ENCODE assay signal across 8 cellular contexts in genomic region chrX:101931494-101932248, GRCh38. TPM values are rescaled to one million over a fixed set of nuclear protein-coding genes. Genes with fewer than 3 reads are reported as not detected.
DNase-seq lines count a peak whose midpoint lies in the region; ATAC-seq and TF ChIP-seq lines count a peak whose summit lies in the region.

ZMAT1 (minus strand) TSS chrX:101932027; CDS start chrX:101932008, 19 bp downstream.

- H3K4me3 ChIP-seq in left lung: peak within 1 kb of the TSS; percentile 40 to 54

- ATAC-seq in GM19025 (IDR thresholded peaks at IDR 0.05; ENCODE audit: low read depth, unreplicated experiment) (peak; percentile 81), HG03342 (IDR thresholded peaks at IDR 0.05; ENCODE audit: unreplicated experiment) (peak; percentile 86), left lung (peak; percentile 96)

- peaks cover 0 to 6% of the 10 kb centered on the region in 2 donors for H3K27me3 ChIP-seq in left lung

- no peaks in the 10 kb centered on the region for H3K4me1 ChIP-seq in left lung

- no peaks in the 10 kb centered on the region for H3K36me3 ChIP-seq in left lung

- no peaks in the 10 kb centered on the region for H3K9me3 ChIP-seq in left lung

- H3K27ac ChIP-seq in left lung: peak within 1 kb of the TSS; percentile 82 to 97

- DNase-seq in AG20443 (ENCODE audit: low spot score) (peak; percentile 76), NCI-H446 treated with DMSO at 0.1 percent for 48 hours (lab: John Stamatoyannopoulos, UW) (peak; percentile 51), dedifferentiated amniotic fluid mesenchymal stem cell (ENCODE audit: extremely low spot score) (peak; percentile 82), left lung (peak; percentile 93)
- DNase-seq in activated CD4-positive, alpha-beta T cell treated with anti-CD3 and anti-CD28 coated beads for 4 hours: peak; percentile 91 to 94
- DNase-seq in stimulated activated CD4-positive, alpha-beta T cell treated with anti-CD3 and anti-CD28 coated beads, Interleukin-2, amount 100 ng/mL, for 4 hours (ENCODE audit: low read depth): peak; percentile 91

- TF ChIP-seq CTCF in left lung (IDR thresholded peaks at IDR 0.05): no peak

- intact Hi-C loops in left lung (cut with DNase I): no loop called here

RNA-seq across cellular contexts. Expression of gene ZMAT1, which starts in this region (rescaled TPM):
- total RNA-seq in left lung: 1 to 10 TPM; 3.3 to 3.4 TPM

Comparison
In these comparisons a context has a peak if more than half of its experiments do, and no peak if none do; other contexts are left out.
1. Peak in every context shown above with its lines: DNase-seq, ATAC-seq, H3K4me3 ChIP-seq and H3K27ac ChIP-seq.